ENCODE assay signal across 21 cellular contexts in genomic region chr1:206680279-206680678, GRCh38. TPM values are rescaled to one million over a fixed set of nuclear protein-coding genes. Genes with fewer than 3 reads are reported as not detected.
DNase-seq lines count a peak whose midpoint lies in the region; ATAC-seq and TF ChIP-seq lines count a peak whose summit lies in the region.
"Had no signal": no experiment of that assay in that cellular context is flagged by ENCODE, and none has a peak within 500 bp of the region (broad histone marks: within the 10 kb centered on the region; RNA-seq: fewer than 3 reads in every experiment).

No MANE protein-coding gene starts in this region.

- TF ChIP-seq CTCF in WTC11 (IDR thresholded peaks at IDR 0.05) (no peak), tibial nerve (IDR thresholded peaks at IDR 0.05) (no peak), lower leg skin (IDR thresholded peaks at IDR 0.05) (no peak)

- TF ChIP-seq POLR2A in tibial nerve (IDR thresholded peaks at IDR 0.05), result no peak
- no peak for TF ChIP-seq POLR2A in lower leg skin (IDR thresholded peaks at IDR 0.05)

- no peaks in the 10 kb centered on the region for H3K36me3 Mint-ChIP-seq in activated CD4-positive, alpha-beta T cell treated with anti-CD3 and anti-CD28 coated beads, Interleukin-2, amount 10 ng/mL, durations not matched to agents 24 days and 14 days (ENCODE audit: low read depth)
- H3K36me3 Mint-ChIP-seq in WTC11, result no peaks in the 10 kb centered on the region

- H3K27ac ChIP-seq in tibial nerve, result no peak overlapping the region
- H3K27ac ChIP-seq: breast epithelium, epithelial cell of prostate, gastrocnemius medialis, parathyroid adenoma, skin epidermis had no signal

- H3K27me3 Mint-ChIP-seq in activated CD4-positive, alpha-beta T cell treated with anti-CD3 and anti-CD28 coated beads, Interleukin-2, amount 10 ng/mL, durations not matched to agents 24 days and 14 days, result peaks cover 7% of the 10 kb centered on the region
- peaks cover 40% of the 10 kb centered on the region for H3K27me3 Mint-ChIP-seq in WTC11 (ENCODE audit: low read depth)

- peak overlapping the region; percentile 39 for H3K4me3 Mint-ChIP-seq in activated CD4-positive, alpha-beta T cell treated with anti-CD3 and anti-CD28 coated beads, Interleukin-2, amount 10 ng/mL, durations not matched to agents 24 days and 14 days
- no peak overlapping the region for H3K4me3 Mint-ChIP-seq in WTC11

- CTCF ChIA-PET in WTC11 (lab: Charles Lee), result interaction anchor here (0.6 to 2.2 kb wide), 2 partner anchors 16 to 68 kb away, joined by 3 to 9 read pairs; partner anchors contain the start of gene EIF2D

- H3K4me3 ChIP-seq in tibial nerve, result no peak overlapping the region
- no peak overlapping the region for H3K4me3 ChIP-seq in lower leg skin (ENCODE audit: low read depth, poor library complexity, severe bottlenecking)
- H3K4me3 ChIP-seq: breast epithelium, gastrocnemius medialis, skin epidermis had no signal

- POLR2A ChIA-PET in WTC11 (lab: Charles Lee), result no interaction called here

- H3K27ac Mint-ChIP-seq in activated CD4-positive, alpha-beta T cell treated with anti-CD3 and anti-CD28 coated beads, Interleukin-2, amount 10 ng/mL, durations not matched to agents 24 days and 14 days, result peak overlapping the region; percentile 43
- H3K27ac Mint-ChIP-seq in WTC11, result no peak overlapping the region
- H3K27ac Mint-ChIP-seq: dendritic cell treated with granulocyte-macrophage colony-stimulating factor and Interleukin-4, amounts not matched to agents 40 ng/mL and 50 ng/mL, for 4 days had no signal

- ATAC-seq in GM21717 (IDR thresholded peaks at IDR 0.05; ENCODE audit: unreplicated experiment) (peak; percentile 0), WTC11 (no peak)
- ATAC-seq: gastrocnemius medialis had no signal

- no peak for DNase-seq in activated CD4-positive, alpha-beta T cell treated with anti-CD3 and anti-CD28 coated beads, Interleukin-2, amount 10 ng/mL, durations not matched to agents 24 days and 14 days
- no peak for DNase-seq in activated CD4-positive, alpha-beta T cell treated with anti-CD3 and anti-CD28 coated beads for 48 hours
- DNase-seq in WTC11 (ENCODE audit: low spot score), result no peak
- peak; percentile 55 for DNase-seq in putamen (ENCODE audit: low spot score)
- DNase-seq in NCI-H1417 (lab: John Stamatoyannopoulos, UW), result no peak
- no peak for DNase-seq in tibial nerve (ENCODE audit: low spot score in 2 of 2)
- no peak for DNase-seq in lower leg skin (ENCODE audit: low spot score in 2 of 2)
- DNase-seq: activated CD4-positive, CD25-positive, alpha-beta regulatory T cell treated with anti-CD3 and anti-CD28 coated beads, Interleukin-2, amount 50 U/mL, for 72 hours; DMS153; gastrocnemius medialis; HCEC 1CT; NCI-H146; stimulated activated CD4-positive, alpha-beta T cell treated with anti-CD3 and anti-CD28 coated beads, Interleukin-4, amount 100 ng/mL, for 4 hours; stimulated activated CD8-positive, alpha-beta memory T cell treated with anti-CD3 and anti-CD28 coated beads, Interleukin-4, amount 100 ng/mL, for 48 hours; trophoblast cell had no signal

- intact Hi-C loops in activated CD4-positive, alpha-beta T cell treated with anti-CD3 and anti-CD28 coated beads, Interleukin-2, amount 10 ng/mL, durations not matched to agents 24 days and 14 days (cut with micrococcal nuclease), result loop anchor here (5.0 kb wide), 1 partner anchor 37 kb away; no protein-coding TSS in a partner anchor
- intact Hi-C loops in lower leg skin (cut with DNase I; ENCODE audit: low total_unique reads), result no loop called here

- H3K4me1 Mint-ChIP-seq in activated CD4-positive, alpha-beta T cell treated with anti-CD3 and anti-CD28 coated beads, Interleukin-2, amount 10 ng/mL, durations not matched to agents 24 days and 14 days, result peaks cover 37% of the 10 kb centered on the region
- H3K4me1 Mint-ChIP-seq in WTC11, result peaks cover 10% of the 10 kb centered on the region

- peaks cover 0 to 25% (median 3%) of the 10 kb centered on the region in 4 donors for H3K4me1 ChIP-seq in tibial nerve
- H3K4me1 ChIP-seq: parathyroid adenoma had no signal

- no peaks in the 10 kb centered on the region for H3K9me3 Mint-ChIP-seq in activated CD4-positive, alpha-beta T cell treated with anti-CD3 and anti-CD28 coated beads, Interleukin-2, amount 10 ng/mL, durations not matched to agents 24 days and 14 days
- H3K9me3 Mint-ChIP-seq in WTC11, result no peaks in the 10 kb centered on the region
- H3K9me3 Mint-ChIP-seq: dendritic cell treated with granulocyte-macrophage colony-stimulating factor and Interleukin-4, amounts not matched to agents 40 ng/mL and 50 ng/mL, for 4 days had no signal

- peaks cover 0 to 11% of the 10 kb centered on the region in 2 donors for H3K27me3 ChIP-seq in tibial nerve
- H3K27me3 ChIP-seq: breast epithelium, gastrocnemius medialis had no signal

- 39 to 47% methylated on average over 4 of the region's 4 CpGs for WGBS in tibial nerve, 2 donors
- WGBS in lower leg skin, 2 donors, result 73% methylated on average over 4 of the region's 4 CpGs

- TF ChIP-seq EP300 in tibial nerve (IDR thresholded peaks at IDR 0.05), result no peak

- no peaks in the 10 kb centered on the region for H3K36me3 ChIP-seq in tibial nerve
- H3K36me3 ChIP-seq: breast epithelium, gastrocnemius medialis had no signal

- no peaks in the 10 kb centered on the region for H3K9me3 ChIP-seq in tibial nerve
- H3K9me3 ChIP-seq: breast epithelium, gastrocnemius medialis had no signal

TF ChIP-seq in WTC11, 78 proteins besides CTCF, POLR2A, EP300 and RAD21:
- TF ChIP-seq HMGA2 (CRISPR knock-in tag; IDR thresholded peaks at IDR 0.05) (no peak), GABPB1 (CRISPR knock-in tag; IDR thresholded peaks at IDR 0.05) (peak; percentile 19; the same call in 1 of the 2 replicates)

RNA-seq across cellular contexts. Expression of gene MAPKAPK2, which starts 4.4 kb away (rescaled TPM):
- total RNA-seq in activated CD4-positive, alpha-beta T cell treated with anti-CD3 and anti-CD28 coated beads, Interleukin-2, amount 10 ng/mL, durations not matched to agents 24 days and 14 days, result 95.1 and 97.4 TPM in 2 replicates
- total RNA-seq in WTC11 (2021) (46.4 to 54.9 TPM (median 48.9 TPM) in 3 replicates), tibial nerve (10 to 100 TPM; 30.6 to 49.5 (median 38.2) TPM), lower leg skin (10 to 100 TPM; 40.0 to 62.4 (median 52.4) TPM)

RNA-seq across cellular contexts. Expression of gene DYRK3, which starts 44.9 kb away (rescaled TPM):
- 16.5 and 16.9 TPM in 2 replicates for total RNA-seq in activated CD4-positive, alpha-beta T cell treated with anti-CD3 and anti-CD28 coated beads, Interleukin-2, amount 10 ng/mL, durations not matched to agents 24 days and 14 days
- total RNA-seq in WTC11 (2021), result 6.7 to 7.8 TPM (median 6.7 TPM) in 3 replicates
- total RNA-seq in tibial nerve, result 10 to 100 TPM in 1 of 4 donors, 1 to 10 TPM in 3; 5.4 to 12.7 (median 5.7) TPM
- 1 to 10 TPM; 1.4 to 4.7 (median 3.2) TPM for total RNA-seq in lower leg skin
